In genomic region chr6:45619994-45620471, GRCh38 we compare ENCODE assay signal across 9 cellular contexts.
A peak's percentile ranks its signal among the peaks of the same experiment; 100 is the strongest.
DNase-seq lines count a peak whose midpoint lies in the region; ATAC-seq and TF ChIP-seq lines count a peak whose summit lies in the region.
"Had no signal": no experiment of that assay in that cellular context is flagged by ENCODE, and none has a peak within 500 bp of the region (broad histone marks: within the 10 kb centered on the region; RNA-seq: fewer than 3 reads in every experiment).

No MANE protein-coding gene starts in this region.

- H3K4me1 Mint-ChIP-seq in CD8-positive, alpha-beta memory T cell: peaks cover 16 to 17% (median 16%) of the 10 kb centered on the region in 3 donors
- peaks cover 16% of the 10 kb centered on the region for H3K4me1 Mint-ChIP-seq in activated CD8-positive, alpha-beta T cell treated with anti-CD3 and anti-CD28 coated beads, Interleukin-2, amount 10 ng/mL, durations not matched to agents 7 days and 5 days (ENCODE audit: low read depth)

- H3K9me3 ChIP-seq in CD8-positive, alpha-beta memory T cell (ENCODE audit: low read length): no peaks in the 10 kb centered on the region
- no peaks in the 10 kb centered on the region for H3K9me3 ChIP-seq in adrenal gland (replicated peaks in 1 of 3)
- H3K9me3 ChIP-seq: esophagus squamous epithelium had no signal

- TF ChIP-seq CTCF in adrenal gland (IDR thresholded peaks at IDR 0.05): no peak

- peaks cover 13% of the 10 kb centered on the region for H3K4me1 ChIP-seq in CD8-positive, alpha-beta memory T cell (ENCODE audit: insufficient read depth, low read length)
- H3K4me1 ChIP-seq in adrenal gland (replicated peaks in 1 of 2): no peaks in the 10 kb centered on the region

- no peak overlapping the region for H3K4me3 ChIP-seq in CD8-positive, alpha-beta memory T cell (ENCODE audit: low read length)
- no peak overlapping the region for H3K4me3 ChIP-seq in adrenal gland
- H3K4me3 ChIP-seq: esophagus squamous epithelium had no signal

- H3K4me3 Mint-ChIP-seq in CD8-positive, alpha-beta memory T cell: peak overlapping the region in 3 of 7 donors; percentile 12 to 25 (median 23)
- H3K4me3 Mint-ChIP-seq in activated CD8-positive, alpha-beta T cell treated with anti-CD3 and anti-CD28 coated beads, Interleukin-2, amount 10 ng/mL, durations not matched to agents 7 days and 5 days: no peak overlapping the region

- H3K36me3 Mint-ChIP-seq in CD8-positive, alpha-beta memory T cell: peaks cover 0 to 7% (median 6%) of the 10 kb centered on the region in 3 donors
- H3K36me3 Mint-ChIP-seq in activated CD8-positive, alpha-beta T cell treated with anti-CD3 and anti-CD28 coated beads, Interleukin-2, amount 10 ng/mL, durations not matched to agents 7 days and 5 days (ENCODE audit: low read depth): no peaks in the 10 kb centered on the region

- H3K36me3 ChIP-seq in CD8-positive, alpha-beta memory T cell (ENCODE audit: insufficient read depth, low read length): no peaks in the 10 kb centered on the region
- H3K36me3 ChIP-seq in adrenal gland (replicated peaks in 1 of 2): no peaks in the 10 kb centered on the region
- H3K36me3 ChIP-seq: esophagus squamous epithelium had no signal

- no peaks in the 10 kb centered on the region for H3K27me3 ChIP-seq in CD8-positive, alpha-beta memory T cell (ENCODE audit: insufficient read depth, low read length, poor library complexity, severe bottlenecking)
- H3K27me3 ChIP-seq in adrenal gland: no peaks in the 10 kb centered on the region

- peak in 1 of 5 donors; percentile 6 for DNase-seq in CD8-positive, alpha-beta memory T cell
- DNase-seq in HS-27A (ENCODE audit: low read depth): peak; percentile 30
- DNase-seq in activated CD8-positive, alpha-beta T cell treated with anti-CD3 and anti-CD28 coated beads, Interleukin-2, amount 10 ng/mL, durations not matched to agents 7 days and 5 days: no peak
- peak; percentile 75 for DNase-seq in iris pigment epithelial cell (ENCODE audit: low read depth)
- no peak for DNase-seq in cerebellar nuclear complex (lab: John Stamatoyannopoulos, UW)
- no peak for DNase-seq in NCI-H82 treated with DMSO at 0.1 percent for 48 hours (lab: John Stamatoyannopoulos, UW; ENCODE audit: unreplicated experiment)
- DNase-seq in SKM-1 treated with dmso at 0.1 percent for 144 hours (lab: John Stamatoyannopoulos, UW; ENCODE audit: unreplicated experiment): no peak
- DNase-seq in adrenal gland: no peak
- DNase-seq: esophagus squamous epithelium had no signal

- no peaks in the 10 kb centered on the region for H3K9me3 Mint-ChIP-seq in CD8-positive, alpha-beta memory T cell
- H3K9me3 Mint-ChIP-seq in activated CD8-positive, alpha-beta T cell treated with anti-CD3 and anti-CD28 coated beads, Interleukin-2, amount 10 ng/mL, durations not matched to agents 7 days and 5 days (ENCODE audit: insufficient read depth): no peaks in the 10 kb centered on the region

- ATAC-seq in activated CD8-positive, alpha-beta T cell treated with anti-CD3 and anti-CD28 coated beads, Interleukin-2, amount 10 ng/mL, durations not matched to agents 7 days and 5 days: peak; percentile 27

- CTCF ChIA-PET in CD8-positive, alpha-beta memory T cell (lab: Charles Lee): no interaction called here
- CTCF ChIA-PET in activated CD8-positive, alpha-beta T cell treated with anti-CD3 and anti-CD28 coated beads, Interleukin-2, amount 10 ng/mL, durations not matched to agents 7 days and 5 days (lab: Charles Lee): no interaction called here

- peak overlapping the region in 7 of 8 donors; percentile 44 to 79 (median 73) for H3K27ac Mint-ChIP-seq in CD8-positive, alpha-beta memory T cell
- H3K27ac Mint-ChIP-seq in activated CD8-positive, alpha-beta T cell treated with anti-CD3 and anti-CD28 coated beads, Interleukin-2, amount 10 ng/mL, durations not matched to agents 7 days and 5 days: peak overlapping the region; percentile 12

- H3K27me3 Mint-ChIP-seq in CD8-positive, alpha-beta memory T cell: peaks cover 0 to 1% of the 10 kb centered on the region in 2 donors
- H3K27me3 Mint-ChIP-seq in activated CD8-positive, alpha-beta T cell treated with anti-CD3 and anti-CD28 coated beads, Interleukin-2, amount 10 ng/mL, durations not matched to agents 7 days and 5 days (ENCODE audit: low read depth): no peaks in the 10 kb centered on the region

- intact Hi-C loops in adrenal gland (cut with DNase I): no loop called here

- POLR2A ChIA-PET in CD8-positive, alpha-beta memory T cell (lab: Charles Lee): no interaction called here
- POLR2A ChIA-PET in activated CD8-positive, alpha-beta T cell treated with anti-CD3 and anti-CD28 coated beads, Interleukin-2, amount 10 ng/mL, durations not matched to agents 7 days and 5 days (lab: Charles Lee): no interaction called here

- H3K27ac ChIP-seq in CD8-positive, alpha-beta memory T cell (ENCODE audit: low read depth, low read length): no peak overlapping the region
- H3K27ac ChIP-seq in adrenal gland: no peak overlapping the region
- H3K27ac ChIP-seq: esophagus squamous epithelium had no signal

- WGBS in adrenal gland, 4 donors: 82 to 95% (median 93%) methylated on average over 3 of the region's 3 CpGs

- no peak for TF ChIP-seq POLR2A in adrenal gland (IDR thresholded peaks at IDR 0.05)

Comparison
In these comparisons a context has a peak if more than half of its experiments do, and no peak if none do; other contexts are left out.
1. DNase-seq: peak in HS-27A (single experiment) and iris pigment epithelial cell (single experiment); none in activated CD8-positive, alpha-beta T cell treated with anti-CD3 and anti-CD28 coated beads, Interleukin-2, amount 10 ng/mL, durations not matched to agents 7 days and 5 days (single experiment), cerebellar nuclear complex (0 of 2), NCI-H82 treated with DMSO at 0.1 percent for 48 hours (single experiment), SKM-1 treated with dmso at 0.1 percent for 144 hours (single experiment) and adrenal gland (0 of 7).